1 cellular context compared by ENCODE assay signal in genomic region chr12:119989619-119990381, GRCh38.
TF ChIP-seq lines count a peak whose summit lies in the region.

No MANE protein-coding gene starts in this region.

TF ChIP-seq in HepG2, 621 proteins besides CTCF, POLR2A, EP300 and RAD21 (continued from another document and continues in another):
- TF ChIP-seq ZNF264 (CRISPR knock-in tag; IDR thresholded peaks at IDR 0.05) (0 out of 2 replicates have a peak, but pooled peaks have one; percentile 66), KIAA2018 (CRISPR knock-in tag; IDR thresholded peaks at IDR 0.05; ENCODE audit: borderline replicate concordance) (no peak), STAG1 (CRISPR knock-in tag; IDR thresholded peaks at IDR 0.05) (peak; percentile 29; the same call in 1 of the 2 replicates), CSRNP2 (CRISPR knock-in tag; conservative IDR thresholded peaks at IDR 0.05; ENCODE audit: low read depth) (peak; percentile 65; the same call in 1 of the 2 replicates), SOX6 (IDR thresholded peaks at IDR 0.05) (no peak), SOX6 (CRISPR knock-in tag; IDR thresholded peaks at IDR 0.05) (0 out of 2 replicates have a peak, but pooled peaks have one; percentile 12), SNRNP70 (IDR thresholded peaks at IDR 0.05; ENCODE audit: low read depth, low read length) (no peak), ZFP36L2 (CRISPR knock-in tag; IDR thresholded peaks at IDR 0.05) (no peak), FOXM1 (CRISPR knock-in tag; IDR thresholded peaks at IDR 0.05) (no peak), FOXP1 (IDR thresholded peaks at IDR 0.05) (no peak), FOXP1 (CRISPR knock-in tag; IDR thresholded peaks at IDR 0.05) (no peak), BRCA1 (CRISPR knock-in tag; IDR thresholded peaks at IDR 0.05) (peak; percentile 95; the same call in 1 of the 2 replicates), MEIS2 (CRISPR knock-in tag; IDR thresholded peaks at IDR 0.05) (peak; percentile 98), BORCS8-MEF2B (CRISPR knock-in tag; IDR thresholded peaks at IDR 0.05) (peak; percentile 71; the same call in 1 of the 2 replicates), ZNF484 (CRISPR knock-in tag; IDR thresholded peaks at IDR 0.05; ENCODE audit: borderline replicate concordance, low read depth) (0 out of 2 replicates have a peak, but pooled peaks have one; percentile 28), ZNF382 (CRISPR knock-in tag; IDR thresholded peaks at IDR 0.05; ENCODE audit: borderline replicate concordance) (no peak), TOE1 (CRISPR knock-in tag; IDR thresholded peaks at IDR 0.05) (no peak), XRCC5 (optimal IDR thresholded peaks at IDR 0.05; ENCODE audit: low read length) (no peak), PAF1 (CRISPR knock-in tag; IDR thresholded peaks at IDR 0.05) (no peak), ZMYM4 (CRISPR knock-in tag; IDR thresholded peaks at IDR 0.05) (peak; percentile 55; the same call in 1 of the 2 replicates), MED13 (CRISPR knock-in tag; IDR thresholded peaks at IDR 0.05) (peak; percentile 43; the same call in 1 of the 2 replicates), PRDM4 (CRISPR knock-in tag; IDR thresholded peaks at IDR 0.05; ENCODE audit: borderline replicate concordance) (0 out of 2 replicates have a peak, but pooled peaks have one; percentile 78), WIZ (CRISPR knock-in tag; IDR thresholded peaks at IDR 0.05) (no peak), MBNL3 (CRISPR knock-in tag; conservative IDR thresholded peaks at IDR 0.05) (no peak), THYN1 (CRISPR knock-in tag; IDR thresholded peaks at IDR 0.05; ENCODE audit: borderline replicate concordance, low read depth) (no peak), NR2C2 (CRISPR knock-in tag; IDR thresholded peaks at IDR 0.05; ENCODE audit: borderline replicate concordance) (no peak), ZNF652 (CRISPR knock-in tag; IDR thresholded peaks at IDR 0.05; ENCODE audit: borderline replicate concordance, low read depth) (no peak), ZFP36L1 (CRISPR knock-in tag; IDR thresholded peaks at IDR 0.05) (no peak), ZNF703 (CRISPR knock-in tag; IDR thresholded peaks at IDR 0.05; ENCODE audit: borderline replicate concordance) (no peak), ADNP (CRISPR knock-in tag; IDR thresholded peaks at IDR 0.05) (no peak), KAT2B (IDR thresholded peaks at IDR 0.05; ENCODE audit: borderline replicate concordance, low read depth, low read length) (no peak), ZFP62 (CRISPR knock-in tag; IDR thresholded peaks at IDR 0.05) (no peak), ZNF432 (CRISPR knock-in tag; IDR thresholded peaks at IDR 0.05; ENCODE audit: borderline replicate concordance) (no peak), ZNF567 (CRISPR knock-in tag; IDR thresholded peaks at IDR 0.05; ENCODE audit: borderline replicate concordance) (no peak), KDM5A (IDR thresholded peaks at IDR 0.05; ENCODE audit: borderline replicate concordance, low read length) (no peak)
- TF ChIP-seq, protein P1, sequence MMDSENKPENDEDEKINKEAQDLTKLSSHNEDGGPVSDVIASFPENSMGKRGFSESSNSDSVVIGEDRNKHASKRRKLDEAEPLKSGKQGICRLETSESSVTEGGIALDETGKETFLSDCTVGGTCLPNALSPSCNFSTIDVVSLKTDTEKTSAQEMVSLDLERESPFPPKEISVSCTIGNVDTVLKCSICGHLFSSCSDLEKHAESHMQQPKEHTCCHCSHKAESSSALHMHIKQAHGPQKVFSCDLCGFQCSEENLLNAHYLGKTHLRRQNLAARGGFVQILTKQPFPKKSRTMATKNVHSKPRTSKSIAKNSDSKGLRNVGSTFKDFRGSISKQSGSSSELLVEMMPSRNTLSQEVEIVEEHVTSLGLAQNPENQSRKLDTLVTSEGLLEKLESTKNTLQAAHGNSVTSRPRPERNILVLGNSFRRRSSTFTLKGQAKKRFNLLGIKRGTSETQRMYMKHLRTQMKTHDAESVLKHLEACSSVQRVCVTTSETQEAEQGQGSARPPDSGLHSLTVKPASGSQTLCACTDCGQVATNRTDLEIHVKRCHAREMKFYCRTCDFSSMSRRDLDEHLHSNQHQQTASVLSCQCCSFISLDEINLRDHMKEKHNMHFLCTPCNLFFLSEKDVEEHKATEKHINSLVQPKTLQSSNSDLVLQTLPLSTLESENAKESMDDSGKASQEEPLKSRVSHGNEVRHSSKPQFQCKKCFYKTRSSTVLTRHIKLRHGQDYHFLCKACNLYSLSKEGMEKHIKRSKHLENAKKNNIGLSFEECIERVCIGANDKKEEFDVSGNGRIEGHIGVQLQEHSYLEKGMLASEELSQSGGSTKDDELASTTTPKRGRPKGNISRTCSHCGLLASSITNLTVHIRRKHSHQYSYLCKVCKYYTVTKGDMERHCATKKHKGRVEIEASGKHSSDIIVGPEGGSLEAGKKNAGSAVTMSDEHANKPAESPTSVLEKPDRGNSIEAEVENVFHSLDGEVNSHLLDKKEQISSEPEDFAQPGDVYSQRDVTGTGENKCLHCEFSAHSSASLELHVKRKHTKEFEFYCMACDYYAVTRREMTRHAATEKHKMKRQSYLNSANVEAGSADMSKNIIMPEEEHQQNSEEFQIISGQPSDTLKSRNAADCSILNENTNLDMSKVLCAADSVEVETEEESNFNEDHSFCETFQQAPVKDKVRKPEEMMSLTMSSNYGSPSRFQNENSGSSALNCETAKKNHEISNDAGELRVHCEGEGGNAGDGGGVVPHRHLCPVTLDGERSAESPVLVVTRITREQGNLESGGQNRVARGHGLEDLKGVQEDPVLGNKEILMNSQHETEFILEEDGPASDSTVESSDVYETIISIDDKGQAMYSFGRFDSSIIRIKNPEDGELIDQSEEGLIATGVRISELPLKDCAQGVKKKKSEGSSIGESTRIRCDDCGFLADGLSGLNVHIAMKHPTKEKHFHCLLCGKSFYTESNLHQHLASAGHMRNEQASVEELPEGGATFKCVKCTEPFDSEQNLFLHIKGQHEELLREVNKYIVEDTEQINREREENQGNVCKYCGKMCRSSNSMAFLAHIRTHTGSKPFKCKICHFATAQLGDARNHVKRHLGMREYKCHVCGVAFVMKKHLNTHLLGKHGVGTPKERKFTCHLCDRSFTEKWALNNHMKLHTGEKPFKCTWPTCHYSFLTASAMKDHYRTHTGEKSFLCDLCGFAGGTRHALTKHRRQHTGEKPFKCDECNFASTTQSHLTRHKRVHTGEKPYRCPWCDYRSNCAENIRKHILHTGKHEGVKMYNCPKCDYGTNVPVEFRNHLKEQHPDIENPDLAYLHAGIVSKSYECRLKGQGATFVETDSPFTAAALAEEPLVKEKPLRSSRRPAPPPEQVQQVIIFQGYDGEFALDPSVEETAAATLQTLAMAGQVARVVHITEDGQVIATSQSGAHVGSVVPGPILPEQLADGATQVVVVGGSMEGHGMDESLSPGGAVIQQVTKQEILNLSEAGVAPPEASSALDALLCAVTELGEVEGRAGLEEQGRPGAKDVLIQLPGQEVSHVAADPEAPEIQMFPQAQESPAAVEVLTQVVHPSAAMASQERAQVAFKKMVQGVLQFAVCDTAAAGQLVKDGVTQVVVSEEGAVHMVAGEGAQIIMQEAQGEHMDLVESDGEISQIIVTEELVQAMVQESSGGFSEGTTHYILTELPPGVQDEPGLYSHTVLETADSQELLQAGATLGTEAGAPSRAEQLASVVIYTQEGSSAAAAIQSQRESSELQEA (CRISPR knock-in tag; IDR thresholded peaks at IDR 0.05; ENCODE audit: not compliant biosample characterization), result no peak
- TF ChIP-seq, protein P2, sequence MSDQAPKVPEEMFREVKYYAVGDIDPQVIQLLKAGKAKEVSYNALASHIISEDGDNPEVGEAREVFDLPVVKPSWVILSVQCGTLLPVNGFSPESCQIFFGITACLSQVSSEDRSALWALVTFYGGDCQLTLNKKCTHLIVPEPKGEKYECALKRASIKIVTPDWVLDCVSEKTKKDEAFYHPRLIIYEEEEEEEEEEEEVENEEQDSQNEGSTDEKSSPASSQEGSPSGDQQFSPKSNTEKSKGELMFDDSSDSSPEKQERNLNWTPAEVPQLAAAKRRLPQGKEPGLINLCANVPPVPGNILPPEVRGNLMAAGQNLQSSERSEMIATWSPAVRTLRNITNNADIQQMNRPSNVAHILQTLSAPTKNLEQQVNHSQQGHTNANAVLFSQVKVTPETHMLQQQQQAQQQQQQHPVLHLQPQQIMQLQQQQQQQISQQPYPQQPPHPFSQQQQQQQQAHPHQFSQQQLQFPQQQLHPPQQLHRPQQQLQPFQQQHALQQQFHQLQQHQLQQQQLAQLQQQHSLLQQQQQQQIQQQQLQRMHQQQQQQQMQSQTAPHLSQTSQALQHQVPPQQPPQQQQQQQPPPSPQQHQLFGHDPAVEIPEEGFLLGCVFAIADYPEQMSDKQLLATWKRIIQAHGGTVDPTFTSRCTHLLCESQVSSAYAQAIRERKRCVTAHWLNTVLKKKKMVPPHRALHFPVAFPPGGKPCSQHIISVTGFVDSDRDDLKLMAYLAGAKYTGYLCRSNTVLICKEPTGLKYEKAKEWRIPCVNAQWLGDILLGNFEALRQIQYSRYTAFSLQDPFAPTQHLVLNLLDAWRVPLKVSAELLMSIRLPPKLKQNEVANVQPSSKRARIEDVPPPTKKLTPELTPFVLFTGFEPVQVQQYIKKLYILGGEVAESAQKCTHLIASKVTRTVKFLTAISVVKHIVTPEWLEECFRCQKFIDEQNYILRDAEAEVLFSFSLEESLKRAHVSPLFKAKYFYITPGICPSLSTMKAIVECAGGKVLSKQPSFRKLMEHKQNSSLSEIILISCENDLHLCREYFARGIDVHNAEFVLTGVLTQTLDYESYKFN (CRISPR knock-in tag; conservative IDR thresholded peaks at IDR 0.05), result no peak
